ENCODE assay signal across 25 cellular contexts in genomic region chr6:154112181-154112809, GRCh38.
DNase-seq lines count a peak whose midpoint lies in the region; ATAC-seq and TF ChIP-seq lines count a peak whose summit lies in the region.
"Had no signal": no experiment of that assay in that cellular context is flagged by ENCODE, and none has a peak within 500 bp of the region (broad histone marks: within the 10 kb centered on the region; RNA-seq: fewer than 3 reads in every experiment).

No MANE protein-coding gene starts in this region.

- ATAC-seq in gastroesophageal sphincter: no peak
- ATAC-seq: body of pancreas had no signal

- WGBS in esophagus muscularis mucosa: 100% methylated on average over 2 of the region's 2 CpGs
- 72 to 100% methylated on average over 1 to 2 of the region's 2 CpGs for WGBS in gastroesophageal sphincter (ENCODE audit: low coverage in 1 of 2), 2 donors

- peak; percentile 31 for DNase-seq in EL
- DNase-seq in HS-5 (ENCODE audit: low read depth): peak; percentile 34
- DNase-seq in astrocyte of the spinal cord (ENCODE audit: low read depth, low spot score): peak; percentile 49
- peak; percentile 57 for DNase-seq in kidney epithelial cell (ENCODE audit: low read depth)
- no peak for DNase-seq in stimulated activated CD4-positive, alpha-beta T cell treated with anti-CD3 and anti-CD28 coated beads, Interleukin-2, amount 100 ng/mL, for 48 hours
- DNase-seq in esophagus muscularis mucosa (ENCODE audit: extremely low spot score): no peak
- DNase-seq: activated CD4-positive, alpha-beta T cell treated with anti-CD3 and anti-CD28 coated beads for 4 hours; activated naive CD4-positive, alpha-beta T cell treated with anti-CD3 and anti-CD28 coated beads for 36 hours; BE2C; body of pancreas; Caco-2; glutamatergic neuron; KG1; naive B cell; NCI-H1417 treated with DMSO at 0.1 percent for 48 hours; NCI-H2171 treated with DMSO at 0.1 percent for 48 hours; NCI-H774; RPMI8226; stimulated activated CD4-positive, alpha-beta T cell treated with anti-CD3 and anti-CD28 coated beads, Interleukin-4, amount 100 ng/mL, for 24 hours; substantia nigra had no signal

- H3K4me3 ChIP-seq in astrocyte of the spinal cord (ENCODE audit: low read depth, low read length): no peak overlapping the region
- H3K4me3 ChIP-seq in kidney epithelial cell (ENCODE audit: low read depth, low read length): no peak overlapping the region
- H3K4me3 ChIP-seq in esophagus muscularis mucosa: no peak overlapping the region
- H3K4me3 ChIP-seq in gastroesophageal sphincter: no peak overlapping the region
- H3K4me3 ChIP-seq: body of pancreas, coronary artery, lung, skin epidermis, vagina had no signal

- H3K9me3 ChIP-seq in esophagus muscularis mucosa (no peaks in the 10 kb centered on the region), gastroesophageal sphincter (no peaks in the 10 kb centered on the region)
- H3K9me3 ChIP-seq: BE2C, body of pancreas, Caco-2, vagina had no signal

- H3K27ac ChIP-seq in esophagus muscularis mucosa (replicated peaks in 1 of 4) (no peak overlapping the region), gastroesophageal sphincter (no peak overlapping the region)
- H3K27ac ChIP-seq: body of pancreas, coronary artery, skin epidermis, vagina had no signal

- H3K36me3 ChIP-seq in kidney epithelial cell (ENCODE audit: control insufficient read depth, insufficient read depth, low read length) (no peaks in the 10 kb centered on the region), esophagus muscularis mucosa (no peaks in the 10 kb centered on the region), gastroesophageal sphincter (no peaks in the 10 kb centered on the region)
- H3K36me3 ChIP-seq: BE2C, vagina had no signal

- H3K4me1 ChIP-seq in esophagus muscularis mucosa (no peaks in the 10 kb centered on the region), gastroesophageal sphincter (no peaks in the 10 kb centered on the region)
- H3K4me1 ChIP-seq: BE2C, body of pancreas, Caco-2, vagina had no signal

- TF ChIP-seq CTCF in astrocyte of the spinal cord (IDR thresholded peaks at IDR 0.05; ENCODE audit: low read depth, low read length) (no peak), kidney epithelial cell (IDR thresholded peaks at IDR 0.05; ENCODE audit: insufficient read depth, low read length, poor library complexity, severe bottlenecking) (no peak), esophagus muscularis mucosa (IDR thresholded peaks at IDR 0.05) (no peak), gastroesophageal sphincter (IDR thresholded peaks at IDR 0.05) (no peak)

- in situ Hi-C loops in astrocyte of the spinal cord (cut with HindIII; ENCODE audit: low sequenced_read_pairs): no loop called here

- TF ChIP-seq POLR2A in esophagus muscularis mucosa (IDR thresholded peaks at IDR 0.05; ENCODE audit: low read depth) (no peak), gastroesophageal sphincter (IDR thresholded peaks at IDR 0.05) (no peak)

- H3K27me3 ChIP-seq in kidney epithelial cell (ENCODE audit: control insufficient read depth, insufficient read depth, low read length) (no peaks in the 10 kb centered on the region), esophagus muscularis mucosa (no peaks in the 10 kb centered on the region), gastroesophageal sphincter (no peaks in the 10 kb centered on the region)
- H3K27me3 ChIP-seq: BE2C, body of pancreas, vagina had no signal

- TF ChIP-seq EP300 in esophagus muscularis mucosa (IDR thresholded peaks at IDR 0.05): no peak
- no peak for TF ChIP-seq EP300 in gastroesophageal sphincter (IDR thresholded peaks at IDR 0.05)

- intact Hi-C loops in esophagus muscularis mucosa (cut with DNase I): no loop called here

Comparison
In these comparisons a context has a peak if more than half of its experiments do, and no peak if none do; other contexts are left out.
1. DNase-seq: peak in EL (single experiment), HS-5 (single experiment), astrocyte of the spinal cord (single experiment) and kidney epithelial cell (single experiment); none in stimulated activated CD4-positive, alpha-beta T cell treated with anti-CD3 and anti-CD28 coated beads, Interleukin-2, amount 100 ng/mL, for 48 hours (0 of 2) and esophagus muscularis mucosa (single experiment).